Comparison of ENCODE assay signal across 2 cellular contexts in genomic region chr6:84129588-84129987, GRCh38.
A peak's percentile ranks its signal among the peaks of the same experiment; 100 is the strongest.
TF ChIP-seq lines count a peak whose summit lies in the region.
"Not testable (repeated sequence)": the region's sequence is repeated elsewhere in the genome, so short reads cannot be mapped to it uniquely, and the experiment has no call there.

No MANE protein-coding gene starts in this region.

TF ChIP-seq in HepG2, 621 proteins besides CTCF, POLR2A, EP300 and RAD21 (continued from another document and continues in another):
- peak; percentile 47; the same call in 1 of the 2 replicates for TF ChIP-seq TCF7 (IDR thresholded peaks at IDR 0.05; ENCODE audit: low read depth)
- peak; percentile 86 for TF ChIP-seq PAXIP1 (CRISPR knock-in tag; conservative IDR thresholded peaks at IDR 0.05)
- TF ChIP-seq HDAC2 (CRISPR knock-in tag; IDR thresholded peaks at IDR 0.05) = peak; percentile 54; the same call in 1 of the 2 replicates
- TF ChIP-seq KDM1A (CRISPR knock-in tag; IDR thresholded peaks at IDR 0.05) = peak; percentile 40; the same call in 1 of the 2 replicates
- TF ChIP-seq ZBTB37 (CRISPR knock-in tag; IDR thresholded peaks at IDR 0.05) = peak; percentile 65; the same call in 1 of the 2 replicates
- peak; percentile 21; the same call in 1 of the 2 replicates for TF ChIP-seq GFI1 (CRISPR knock-in tag; IDR thresholded peaks at IDR 0.05; ENCODE audit: borderline replicate concordance)
- TF ChIP-seq BCL6 (CRISPR knock-in tag; IDR thresholded peaks at IDR 0.05) = 0 out of 2 replicates have a peak, but pooled peaks have one; percentile 11
- peak; percentile 59; the same call in 1 of the 2 replicates for TF ChIP-seq FOXJ3 (CRISPR knock-in tag; IDR thresholded peaks at IDR 0.05; ENCODE audit: borderline replicate concordance)
- TF ChIP-seq ZNF280D (CRISPR knock-in tag; IDR thresholded peaks at IDR 0.05) = 0 out of 2 replicates have a peak, but pooled peaks have one; percentile 61
- TF ChIP-seq SOX6 (IDR thresholded peaks at IDR 0.05) = not testable (repeated sequence)
- peak; percentile 83 for TF ChIP-seq SOX6 (CRISPR knock-in tag; IDR thresholded peaks at IDR 0.05)
- TF ChIP-seq MIXL1 (CRISPR knock-in tag; IDR thresholded peaks at IDR 0.05) = peak; percentile 60; the same call in 1 of the 2 replicates
- TF ChIP-seq ISL2 (CRISPR knock-in tag; IDR thresholded peaks at IDR 0.05) = peak; percentile 87
- TF ChIP-seq ARID5B (CRISPR knock-in tag; IDR thresholded peaks at IDR 0.05) = peak; percentile 48

TF ChIP-seq in liver, 16 proteins besides CTCF, POLR2A, EP300 and RAD21 (continued from another document):
- peak; percentile 42 for TF ChIP-seq REST (IDR thresholded peaks at IDR 0.05)
- TF ChIP-seq RXRA (IDR thresholded peaks at IDR 0.05) = peak; percentile 26 to 70
- peak; percentile 72 for TF ChIP-seq FOXA1 (IDR thresholded peaks at IDR 0.05)
- TF ChIP-seq GABPA (IDR thresholded peaks at IDR 0.05 in 1 of 2, conservative IDR thresholded peaks at IDR 0.05 in 1 of 2) = peak in 1 of 2 donors; percentile 44
- peak; percentile 87 for TF ChIP-seq YY1 (IDR thresholded peaks at IDR 0.05)
- TF ChIP-seq FOXA2 (IDR thresholded peaks at IDR 0.05) = peak; percentile 88
- peak; percentile 48 for TF ChIP-seq ATF3 (IDR thresholded peaks at IDR 0.05)
- TF ChIP-seq ZBTB33 (IDR thresholded peaks at IDR 0.05) = peak; percentile 76
TF ChIP-seq in liver: peak in this region for 14; not testable (repeated sequence) for 2.
